24 cellular contexts compared by ENCODE assay signal in genomic region chr3:19541284-19541683, GRCh38.
A peak's percentile ranks its signal among the peaks of the same experiment; 100 is the strongest.
DNase-seq lines count a peak whose midpoint lies in the region; ATAC-seq, FAIRE-seq and TF ChIP-seq lines count a peak whose summit lies in the region.
"Had no signal": no experiment of that assay in that cellular context is flagged by ENCODE, and none has a peak within 500 bp of the region (broad histone marks: within the 10 kb centered on the region; RNA-seq: fewer than 3 reads in every experiment).

No MANE protein-coding gene starts in this region.

- CTCF ChIA-PET in GM12878 (lab: Yijun Ruan, JAX), result interaction anchor here (1.4 to 4.0 kb wide), 2 partner anchors 148 to 192 kb away, joined by 3 to 51 read pairs; no protein-coding TSS in a partner anchor

- in situ Hi-C loops in GM12878 (cut with MboI), result loop anchor here (5.0 to 10.0 kb wide), 2 partner anchors 194 to 324 kb away; no protein-coding TSS in a partner anchor

- H3K4me3 ChIP-seq in GM06990 (replicated peaks; ENCODE audit: low read depth, low read length) (no peak overlapping the region), GM12878 (no peak overlapping the region)
- H3K4me3 ChIP-seq: A549, PC-9, SJSA1 had no signal

- H3K36me3 Mint-ChIP-seq in effector memory CD8-positive, alpha-beta T cell (ENCODE audit: insufficient read depth), result no peaks in the 10 kb centered on the region
- H3K36me3 Mint-ChIP-seq: CD14-positive monocyte had no signal

- H3K4me3 Mint-ChIP-seq in effector memory CD8-positive, alpha-beta T cell, result no peak overlapping the region
- H3K4me3 Mint-ChIP-seq: CD14-positive monocyte; T-helper 2 cell treated with Interferon-gamma antibody and Interleukin-4, amounts not matched to agents 5 μg/mL and 100 μg/mL, for 36 hours had no signal

- POLR2A ChIA-PET in GM12878 (lab: Charles Lee), result no interaction called here

- no peak overlapping the region for H3K4me2 ChIP-seq in GM12878 (ENCODE audit: control insufficient read depth, insufficient read depth)
- H3K4me2 ChIP-seq: A549, PC-9 had no signal

- no TSS peak for BruUV-seq in GM12878 (replicated peaks; lab: Mats Ljungman, UMichigan)

- peaks cover 46% of the 10 kb centered on the region for H3K4me1 ChIP-seq in GM12878 (ENCODE audit: control insufficient read depth, insufficient read depth, low read length)
- H3K4me1 ChIP-seq: A549, SJSA1 had no signal

- DNase-seq in GM06990 (ENCODE audit: extremely low read depth, insufficient read length), result peak; percentile 26
- DNase-seq in GM12878 (ENCODE audit: low read depth, low spot score), result no peak
- DNase-seq in stimulated activated naive CD4-positive, alpha-beta T cell (lab: John Stamatoyannopoulos, UW), result no peak
- no peak for DNase-seq in effector memory CD8-positive, alpha-beta T cell
- DNase-seq in NCI-H1930 (lab: John Stamatoyannopoulos, UW), result no peak
- no peak for DNase-seq in NCI-H128 (lab: John Stamatoyannopoulos, UW; ENCODE audit: unreplicated experiment)
- DNase-seq: COR-L47, DMS153, EL, NCI-H1417 treated with DMSO at 0.1 percent for 48 hours, NCI-H2029, NCI-H2171, NCI-H446, NCI-H69, PC-9, SW 1271 had no signal

- ATAC-seq in GM19351 (IDR thresholded peaks at IDR 0.05; ENCODE audit: unreplicated experiment) (peak; percentile 18), HG03025 (IDR thresholded peaks at IDR 0.05; ENCODE audit: low FRiP score, unreplicated experiment) (peak; percentile 23), GM12878 (no peak)
- no peak for ATAC-seq in effector memory CD8-positive, alpha-beta T cell (replicated peaks)
- ATAC-seq: A549 had no signal

- peak overlapping the region; percentile 79; the same call in 1 of the 2 replicates for H3K27ac ChIP-seq in GM12878 (ENCODE audit: control insufficient read depth, insufficient read depth)
- H3K27ac ChIP-seq: A549, PC-9, SJSA1 had no signal

- TF ChIP-seq EP300 in GM12878 (IDR thresholded peaks at IDR 0.05; ENCODE audit: borderline replicate concordance in 1 of 2, control insufficient read depth in 1 of 2, low read depth in 2 of 2, low read length in 2 of 2), result no peak

- H3K27ac Mint-ChIP-seq in effector memory CD8-positive, alpha-beta T cell, result no peak overlapping the region
- H3K27ac Mint-ChIP-seq: CD14-positive monocyte; T-helper 2 cell treated with Interferon-gamma antibody and Interleukin-4, amounts not matched to agents 5 μg/mL and 100 μg/mL, for 36 hours had no signal

- H3K79me2 ChIP-seq in GM12878 (ENCODE audit: control insufficient read depth, insufficient read depth, low read length), result no peaks in the 10 kb centered on the region

- TF ChIP-seq RAD21 in GM12878 (IDR thresholded peaks at IDR 0.05; ENCODE audit: insufficient read depth, low read depth, low read length), result no peak

- H3K36me3 ChIP-seq in GM06990 (ENCODE audit: control insufficient read depth, insufficient read depth, low read length), result no peaks in the 10 kb centered on the region
- no peaks in the 10 kb centered on the region for H3K36me3 ChIP-seq in GM12878 (ENCODE audit: control insufficient read depth in 2 of 2, insufficient read depth in 2 of 2, low read length in 1 of 2)
- H3K36me3 ChIP-seq: SJSA1 had no signal

- SMC1A ChIA-PET in GM12878 (lab: Charles Lee; ENCODE audit: uncharacterized antibody, unreplicated experiment), result interaction anchor here (0.8 to 3.7 kb wide), 6 partner anchors 9 to 972 kb away, joined by 3 to 17 read pairs (median 6); no protein-coding TSS in a partner anchor

- H3K4me1 Mint-ChIP-seq in effector memory CD8-positive, alpha-beta T cell (ENCODE audit: low read depth in 2 of 2), result no peaks in the 10 kb centered on the region

- no peaks in the 10 kb centered on the region for H3K9me3 ChIP-seq in GM12878 (replicated peaks; ENCODE audit: control insufficient read depth, insufficient read depth, low read length)
- H3K9me3 ChIP-seq: A549, SJSA1 had no signal

- H4K20me1 ChIP-seq in GM12878 (ENCODE audit: control insufficient read depth, insufficient read depth), result no peaks in the 10 kb centered on the region

- TF ChIP-seq POLR2A in GM12878 (IDR thresholded peaks at IDR 0.05; ENCODE audit: low read depth, low read length), result no peak

- peaks cover 4 to 13% of the 10 kb centered on the region in 2 donors for H3K9me3 Mint-ChIP-seq in effector memory CD8-positive, alpha-beta T cell
- H3K9me3 Mint-ChIP-seq: T-helper 2 cell treated with Interferon-gamma antibody and Interleukin-4, amounts not matched to agents 5 μg/mL and 100 μg/mL, for 36 hours had no signal

- H3K9ac ChIP-seq in GM12878 (ENCODE audit: control insufficient read depth, insufficient read depth, low read length), result no peak overlapping the region

- 14% methylated on average over 2 of the region's 2 CpGs for WGBS in GM12878 (ENCODE audit: insufficient coverage, insufficient replicate concordance, low lambda C conversion rate, missing lambda C conversion rate)

- TF ChIP-seq CTCF in GM06990 (IDR thresholded peaks at IDR 0.05; ENCODE audit: insufficient read depth, low read length, poor library complexity, severe bottlenecking) (no peak), GM12878 (IDR thresholded peaks at IDR 0.05 in 2 of 3, conservative IDR thresholded peaks at IDR 0.05 in 1 of 3; ENCODE audit: control insufficient read depth in 2 of 3, extremely low read depth in 1 of 3, insufficient read depth in 1 of 3, low read depth in 3 of 3, low read length in 3 of 3) (no peak)

- no peaks in the 10 kb centered on the region for H3K27me3 ChIP-seq in GM06990 (replicated peaks; ENCODE audit: control insufficient read depth, insufficient read depth, low read length)
- H3K27me3 ChIP-seq in GM12878 (replicated peaks in 1 of 2; ENCODE audit: control insufficient read depth in 2 of 2, insufficient read depth in 2 of 2, low read length in 1 of 2), result no peaks in the 10 kb centered on the region
- H3K27me3 ChIP-seq: SJSA1 had no signal

- RAD21 ChIA-PET in GM12878 (lab: Charles Lee; ENCODE audit: unreplicated experiment), result interaction anchor here (0.9 to 3.5 kb wide), 2 partner anchors 193 to 325 kb away, joined by 3 to 25 read pairs; no protein-coding TSS in a partner anchor

- intact Hi-C loops in GM12878 (cut with micrococcal nuclease; ENCODE audit: unreplicated experiment), result loop anchor here (5.0 kb wide), 3 partner anchors 179 to 694 kb away; no protein-coding TSS in a partner anchor

- no peak for FAIRE-seq in GM12878 (lab: Jason Lieb, UNC)
- FAIRE-seq: A549, GM18507, HTR-8/SVneo had no signal

- H3K27me3 Mint-ChIP-seq in effector memory CD8-positive, alpha-beta T cell, result no peaks in the 10 kb centered on the region

- H2AFZ ChIP-seq in GM12878 (ENCODE audit: control insufficient read depth, low read depth, low read length), result no peak overlapping the region
- H2AFZ ChIP-seq: PC-9 had no signal

TF ChIP-seq in GM12878, 131 proteins besides CTCF, POLR2A, EP300 and RAD21:
- TF ChIP-seq SUPT20H (IDR thresholded peaks at IDR 0.05; ENCODE audit: borderline replicate concordance, control insufficient read depth, low read depth, low read length), result no peak
- no peak for TF ChIP-seq HDAC2 (IDR thresholded peaks at IDR 0.05)
- TF ChIP-seq RUNX3 (IDR thresholded peaks at IDR 0.05; ENCODE audit: low read length), result peak; percentile 74

Comparison
In these comparisons a context has a peak if more than half of its experiments do, and no peak if none do; other contexts are left out.
1. ATAC-seq: peak in GM19351 (single experiment) and HG03025 (single experiment); none in GM12878 (single experiment) and effector memory CD8-positive, alpha-beta T cell (single experiment).